Comparison of ENCODE assay signal across 10 cellular contexts in genomic region chr13:48093588-48093987, GRCh38. TPM values are rescaled to one million over a fixed set of nuclear protein-coding genes. Genes with fewer than 3 reads are reported as not detected.
DNase-seq lines count a peak whose midpoint lies in the region; ATAC-seq and TF ChIP-seq lines count a peak whose summit lies in the region.
"Had no signal": no experiment of that assay in that cellular context is flagged by ENCODE, and none has a peak within 500 bp of the region (broad histone marks: within the 10 kb centered on the region; RNA-seq: fewer than 3 reads in every experiment).

No MANE protein-coding gene starts in this region.

- H3K9me3 ChIP-seq in stomach, result no peaks in the 10 kb centered on the region

- TF ChIP-seq POLR2A in stomach (IDR thresholded peaks at IDR 0.05), result no peak

- H3K4me1 ChIP-seq in stomach, result peaks cover 12 to 75% (median 42%) of the 10 kb centered on the region in 4 donors

- H3K27me3 Mint-ChIP-seq in T-helper 2 cell treated with Interferon-gamma antibody and Interleukin-4, amounts not matched to agents 5 μg/mL and 100 μg/mL, for 36 hours (ENCODE audit: low read depth), result peaks cover 1% of the 10 kb centered on the region
- H3K27me3 Mint-ChIP-seq in activated T-helper 17 cell treated with anti-CD3 and anti-CD28 coated beads, Interleukin-2, amount 50 U/mL, for 72 hours, result no peaks in the 10 kb centered on the region
- H3K27me3 Mint-ChIP-seq in immature natural killer cell (ENCODE audit: low read depth in 3 of 3), result peaks cover 5 to 10% (median 8%) of the 10 kb centered on the region in 3 donors

- intact Hi-C loops in stomach (cut with DNase I; ENCODE audit: low total_unique reads), result loop anchor here (10.0 kb wide), 1 partner anchor 49 kb away; no protein-coding TSS in a partner anchor

- H3K27me3 ChIP-seq in stomach, result no peaks in the 10 kb centered on the region

- no peak for TF ChIP-seq EP300 in stomach (IDR thresholded peaks at IDR 0.05)

- H3K36me3 Mint-ChIP-seq in T-helper 2 cell treated with Interferon-gamma antibody and Interleukin-4, amounts not matched to agents 5 μg/mL and 100 μg/mL, for 36 hours (ENCODE audit: low read depth), result peaks cover 13% of the 10 kb centered on the region
- H3K36me3 Mint-ChIP-seq in activated T-helper 17 cell treated with anti-CD3 and anti-CD28 coated beads, Interleukin-2, amount 50 U/mL, for 72 hours (ENCODE audit: low read depth), result peaks cover 40% of the 10 kb centered on the region
- no peaks in the 10 kb centered on the region for H3K36me3 Mint-ChIP-seq in immature natural killer cell

- no peak for DNase-seq in T-helper 2 cell treated with Interferon-gamma antibody and Interleukin-4, amounts not matched to agents 5 μg/mL and 100 μg/mL, for 36 hours (ENCODE audit: low spot score)
- DNase-seq in T-helper 2 cell, result no peak
- DNase-seq in immature natural killer cell, result no peak
- DNase-seq in stomach, result no peak
- DNase-seq in activated effector memory CD4-positive, alpha-beta T cell treated with Interleukin-2 at 50 U/mL for 16 hours, result no peak
- DNase-seq in NCI-H1048 (lab: John Stamatoyannopoulos, UW), result no peak
- DNase-seq: ACHN, NCI-H1694 had no signal

- WGBS in stomach, 5 donors, result 67 to 76% (median 71%) methylated on average over 9 of the region's 9 CpGs

- peak overlapping the region; percentile 95 for H3K4me3 Mint-ChIP-seq in T-helper 2 cell treated with Interferon-gamma antibody and Interleukin-4, amounts not matched to agents 5 μg/mL and 100 μg/mL, for 36 hours
- peak overlapping the region; percentile 91 for H3K4me3 Mint-ChIP-seq in activated T-helper 17 cell treated with anti-CD3 and anti-CD28 coated beads, Interleukin-2, amount 50 U/mL, for 72 hours
- peak overlapping the region; percentile 92 to 98 (median 97) for H3K4me3 Mint-ChIP-seq in immature natural killer cell

- ATAC-seq in activated T-helper 17 cell treated with anti-CD3 and anti-CD28 coated beads, Interleukin-2, amount 50 U/mL, for 72 hours (replicated peaks), result no peak
- ATAC-seq in GM18511 (IDR thresholded peaks at IDR 0.05; ENCODE audit: unreplicated experiment), result no peak

- H3K36me3 ChIP-seq in stomach, result peaks cover 0 to 8% (median 3%) of the 10 kb centered on the region in 4 donors

- peaks cover 30% of the 10 kb centered on the region for H3K4me1 Mint-ChIP-seq in T-helper 2 cell treated with Interferon-gamma antibody and Interleukin-4, amounts not matched to agents 5 μg/mL and 100 μg/mL, for 36 hours (ENCODE audit: low read depth)
- H3K4me1 Mint-ChIP-seq in activated T-helper 17 cell treated with anti-CD3 and anti-CD28 coated beads, Interleukin-2, amount 50 U/mL, for 72 hours, result peaks cover 26% of the 10 kb centered on the region
- H3K4me1 Mint-ChIP-seq in immature natural killer cell, result peaks cover 44 to 70% of the 10 kb centered on the region in 2 donors

- H3K9me3 Mint-ChIP-seq in T-helper 2 cell treated with Interferon-gamma antibody and Interleukin-4, amounts not matched to agents 5 μg/mL and 100 μg/mL, for 36 hours, result peaks cover 5% of the 10 kb centered on the region
- H3K9me3 Mint-ChIP-seq in activated T-helper 17 cell treated with anti-CD3 and anti-CD28 coated beads, Interleukin-2, amount 50 U/mL, for 72 hours, result no peaks in the 10 kb centered on the region
- H3K9me3 Mint-ChIP-seq in immature natural killer cell, result no peaks in the 10 kb centered on the region

- peak overlapping the region; percentile 95 for H3K27ac Mint-ChIP-seq in T-helper 2 cell treated with Interferon-gamma antibody and Interleukin-4, amounts not matched to agents 5 μg/mL and 100 μg/mL, for 36 hours
- H3K27ac Mint-ChIP-seq in activated T-helper 17 cell treated with anti-CD3 and anti-CD28 coated beads, Interleukin-2, amount 50 U/mL, for 72 hours, result peak overlapping the region; percentile 98
- peak overlapping the region; percentile 17 to 96 (median 94) for H3K27ac Mint-ChIP-seq in immature natural killer cell

- no peak for TF ChIP-seq CTCF in stomach (IDR thresholded peaks at IDR 0.05)

- peak overlapping the region; percentile 75 to 100 (median 99) for H3K4me3 ChIP-seq in stomach

- peak overlapping the region in 1 of 5 donors; percentile 96 for H3K27ac ChIP-seq in stomach

RNA-seq across cellular contexts. Expression of gene MED4, which starts 1.3 kb away (rescaled TPM):
- total RNA-seq in activated T-helper 17 cell treated with anti-CD3 and anti-CD28 coated beads, Interleukin-2, amount 50 U/mL, for 72 hours, result 10 to 100 TPM; 42.0 to 58.9 TPM
- polyA plus RNA-seq in immature natural killer cell (100 to 1,000 TPM in 1 of 3 donors, 10 to 100 TPM in 2; 78.8 to 120 (median 82.8) TPM), stomach (10 to 100 TPM; 39.7 to 66.9 (median 51.1) TPM)
- 10 to 100 TPM in 4 of 5 donors, 1 to 10 TPM in 1; 7.0 to 68.3 (median 25.9) TPM for total RNA-seq in stomach

RNA-seq across cellular contexts. Expression of gene NUDT15, which starts 56.1 kb away (rescaled TPM):
- 10 to 100 TPM; 20.1 to 28.1 TPM for total RNA-seq in activated T-helper 17 cell treated with anti-CD3 and anti-CD28 coated beads, Interleukin-2, amount 50 U/mL, for 72 hours
- polyA plus RNA-seq in immature natural killer cell (10 to 100 TPM in 2 of 3 donors, 1 to 10 TPM in 1; 8.2 to 12.3 (median 10.4) TPM), stomach (10 to 100 TPM; 11.5 to 22.5 (median 20.2) TPM)
- total RNA-seq in stomach, result 10 to 100 TPM in 2 of 5 donors, 1 to 10 TPM in 1, under 1 TPM in 1, not detected in 1; 0.89 to 18.0 (median 13.4) TPM
